In genomic region chr1:201277441-201277840, GRCh38 we compare ENCODE assay signal across 20 cellular contexts. TPM values are rescaled to one million over a fixed set of nuclear protein-coding genes. Genes with fewer than 3 reads are reported as not detected.
"Had no signal": no experiment of that assay in that cellular context is flagged by ENCODE, and none has a peak within 500 bp of the region (broad histone marks: within the 10 kb centered on the region; RNA-seq: fewer than 3 reads in every experiment).

No MANE protein-coding gene starts in this region.

- ATAC-seq: activated CD8-positive, alpha-beta T cell treated with anti-CD3 and anti-CD28 coated beads, Interleukin-2, amount 10 ng/mL, durations not matched to agents 7 days and 5 days; natural killer cell treated with Interleukin-12 subunit alpha and Interleukin-12 subunit beta and Interleukin-15 and Interleukin-18, amount 100 ng/mL, for 72 hours; upper lobe of right lung had no signal

- H3K27me3 ChIP-seq: right atrium auricular region had no signal

- H3K4me1 ChIP-seq: colonic mucosa, lower lobe of right lung, upper lobe of right lung had no signal

- H3K27ac ChIP-seq: colonic mucosa, lower lobe of right lung, prostate gland, right atrium auricular region, upper lobe of right lung had no signal

- DNase-seq: activated B cell treated with CpG ODN at 0.5 μM for 24 hours; activated CD4-positive, alpha-beta T cell treated with anti-CD3 and anti-CD28 coated beads, Interleukin-2, amount 10 ng/mL, durations not matched to agents 24 days and 14 days; activated CD8-positive, alpha-beta T cell treated with anti-CD3 and anti-CD28 coated beads, Interleukin-2, amount 10 ng/mL, durations not matched to agents 7 days and 5 days; activated naive CD4-positive, alpha-beta T cell treated with Interleukin-2 at 50 U/mL for 16 hours; activated naive CD8-positive, alpha-beta T cell treated with anti-CD3 and anti-CD28 coated beads, Interleukin-2, amount 10 ng/mL, durations not matched to agents 7 days and 5 days; activated T-cell treated with anti-CD3 and anti-CD28 coated beads, Interleukin-2, amount 50 U/mL, for 24 hours; central memory CD4-positive, alpha-beta T cell; endodermal cell; erythroblast; lower lobe of right lung; SK-N-SH; stimulated activated CD4-positive, alpha-beta T cell treated with anti-CD3 and anti-CD28 coated beads, Interleukin-15, amount 100 ng/mL, for 24 hours; stimulated activated CD4-positive, alpha-beta T cell treated with anti-CD3 and anti-CD28 coated beads, Interleukin-4, amount 100 ng/mL, for 1 hour; stimulated activated naive CD8-positive, alpha-beta T cell treated with anti-CD3 and anti-CD28 coated beads, Interleukin-15, amount 100 ng/mL, for 72 hours; upper lobe of right lung had no signal

- H3K9me3 ChIP-seq: colonic mucosa, lower lobe of right lung, prostate gland, right atrium auricular region, SK-N-SH, upper lobe of right lung had no signal

- H3K36me3 ChIP-seq: colonic mucosa, lower lobe of right lung, prostate gland, right atrium auricular region, upper lobe of right lung had no signal

- H3K9ac ChIP-seq: SK-N-SH had no signal

- H3K4me2 ChIP-seq: SK-N-SH had no signal

- H3K4me3 ChIP-seq: colonic mucosa, lower lobe of right lung, prostate gland, right atrium auricular region, upper lobe of right lung had no signal

RNA-seq across cellular contexts. Expression of gene PKP1, which starts 5.9 kb away (rescaled TPM):
- total RNA-seq: activated B cell treated with CpG ODN at 0.5 μM for 24 hours; activated CD4-positive, alpha-beta T cell treated with anti-CD3 and anti-CD28 coated beads, Interleukin-2, amount 10 ng/mL, durations not matched to agents 24 days and 14 days; activated CD8-positive, alpha-beta T cell treated with anti-CD3 and anti-CD28 coated beads, Interleukin-2, amount 10 ng/mL, durations not matched to agents 7 days and 5 days; activated naive CD8-positive, alpha-beta T cell treated with anti-CD3 and anti-CD28 coated beads, Interleukin-2, amount 10 ng/mL, durations not matched to agents 7 days and 5 days; activated T-helper 2 cell treated with anti-CD3 and anti-CD28 coated beads, Interferon-gamma antibody, Interleukin-2, Interleukin-4, amounts not matched to agents 10 μg/mL and 5 μg/mL and 100 μg/mL, durations not matched to agents 14 hours and 24 hours and 36 hours; natural killer cell treated with Interleukin-12 subunit alpha and Interleukin-12 subunit beta and Interleukin-15 and Interleukin-18, amount 100 ng/mL, for 72 hours had no signal
- polyA plus RNA-seq: SK-N-SH had no signal
